In genomic region chr2:1068241-1068640, GRCh38 we compare ENCODE assay signal across 27 cellular contexts.
"Had no signal": no experiment of that assay in that cellular context is flagged by ENCODE, and none has a peak within 500 bp of the region (broad histone marks: within the 10 kb centered on the region; RNA-seq: fewer than 3 reads in every experiment).

No MANE protein-coding gene starts in this region.

- FAIRE-seq: endometrium, kidney had no signal

- H3K36me3 ChIP-seq: colonic mucosa, esophagus squamous epithelium, gastrocnemius medialis, heart left ventricle, left lung, lower lobe of right lung had no signal

- H3K4me3 ChIP-seq: colonic mucosa, esophagus squamous epithelium, gastrocnemius medialis, heart left ventricle, hepatocyte, left lung, lower lobe of right lung, mucosa of descending colon had no signal

- H3K4me1 ChIP-seq: colonic mucosa, esophagus squamous epithelium, gastrocnemius medialis, heart left ventricle, left lung, lower lobe of right lung had no signal

- H3K27ac ChIP-seq: colonic mucosa, epithelial cell of prostate, esophagus squamous epithelium, gastrocnemius medialis, heart left ventricle, hepatocyte, left lung, lower lobe of right lung had no signal

- ATAC-seq: effector memory CD8-positive, alpha-beta T cell; esophagus mucosa; gastrocnemius medialis; heart left ventricle; left colon; left lung; left ventricle myocardium superior; lower lobe of right lung; mucosa of descending colon had no signal

- H3K27me3 ChIP-seq: colonic mucosa, esophagus squamous epithelium, gastrocnemius medialis, heart left ventricle, hepatocyte, left lung had no signal

- H3K9me3 ChIP-seq: colonic mucosa, gastrocnemius medialis, lower lobe of right lung, mucosa of descending colon had no signal

- DNase-seq: colonic mucosa; cortex of kidney; effector CD8-positive, alpha-beta T cell; effector memory CD8-positive, alpha-beta T cell; endodermal cell; erythroblast; esophagus squamous epithelium; foreskin fibroblast; foreskin melanocyte; gastrocnemius medialis; heart left ventricle; hypothalamus; immature natural killer cell; islet precursor cell; kidney; kidney glomerular epithelial cell; left colon; left lung; left ventricle myocardium superior; lower lobe of right lung; mesenchymal stem cell; mucosa of descending colon; naive B cell had no signal
